10 cellular contexts compared by ENCODE assay signal in the genomic region with DNA sequence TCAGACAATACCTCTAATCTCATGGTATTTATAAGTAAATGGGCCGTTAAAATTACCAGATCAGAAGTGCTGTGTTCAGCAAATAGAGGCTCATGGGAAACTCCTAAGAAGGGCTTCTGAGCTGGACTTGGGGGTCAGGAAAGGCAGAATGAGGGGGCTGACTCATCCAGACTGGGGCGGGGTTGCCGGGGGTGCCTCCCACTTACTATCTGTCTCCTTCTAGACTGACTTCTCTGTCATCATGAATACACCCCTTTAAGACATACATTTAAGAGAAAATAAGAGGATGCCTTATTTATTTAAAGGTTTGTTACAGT.
A peak's percentile ranks its signal among the peaks of the same experiment; 100 is the strongest.
DNase-seq lines count a peak whose midpoint lies in the region; ATAC-seq and TF ChIP-seq lines count a peak whose summit lies in the region.
"Had no signal": no experiment of that assay in that cellular context is flagged by ENCODE, and none has a peak within 500 bp of the region (broad histone marks: within the 10 kb centered on the region; RNA-seq: fewer than 3 reads in every experiment).

No MANE protein-coding gene starts in this region.

- peaks cover 13% of the 10 kb centered on the region for H3K4me1 Mint-ChIP-seq in activated naive CD4-positive, alpha-beta T cell treated with anti-CD3 and anti-CD28 coated beads for 36 hours (ENCODE audit: low read depth)

- peak; percentile 6 for ATAC-seq in left lung
- ATAC-seq: stimulated activated memory B cell treated with anti-CD40 and anti-IgM and Interleukin-4, amounts not matched to agents 10 μg/mL and 1 μg/mL and 100 μg/mL, for 72 hours had no signal

- peaks cover 6% of the 10 kb centered on the region for H3K27me3 Mint-ChIP-seq in activated naive CD4-positive, alpha-beta T cell treated with anti-CD3 and anti-CD28 coated beads for 36 hours (ENCODE audit: low read depth)

- no peak overlapping the region for H3K9ac ChIP-seq in HUES6 (ENCODE audit: low read length)

- H3K36me3 Mint-ChIP-seq in activated naive CD4-positive, alpha-beta T cell treated with anti-CD3 and anti-CD28 coated beads for 36 hours (ENCODE audit: low read depth): no peaks in the 10 kb centered on the region
- H3K36me3 Mint-ChIP-seq: stimulated activated memory B cell treated with anti-CD40 and anti-IgM and Interleukin-4, amounts not matched to agents 10 μg/mL and 1 μg/mL and 100 μg/mL, for 72 hours had no signal

- intact Hi-C loops in left lung (cut with DNase I): no loop called here
- intact Hi-C loops in stomach (cut with DNase I; ENCODE audit: low total_unique reads): no loop called here
- intact Hi-C loops in activated naive CD4-positive, alpha-beta T cell treated with anti-CD3 and anti-CD28 coated beads for 36 hours (cut with micrococcal nuclease): no loop called here

- peaks cover 16% of the 10 kb centered on the region for H3K9me3 ChIP-seq in HUES6 (ENCODE audit: control insufficient read depth, insufficient read depth, low read depth, low read length)
- H3K9me3 ChIP-seq in left lung: no peaks in the 10 kb centered on the region
- H3K9me3 ChIP-seq in stomach: peaks cover 0 to 7% (median 0%) of the 10 kb centered on the region in 4 donors

- no peak for TF ChIP-seq CTCF in left lung (IDR thresholded peaks at IDR 0.05)
- no peak for TF ChIP-seq CTCF in stomach (IDR thresholded peaks at IDR 0.05)

- peak overlapping the region; percentile 58; the same call in 1 of the 2 replicates for H3K27ac ChIP-seq in HUES6 (ENCODE audit: low read depth, low read length)
- H3K27ac ChIP-seq in left lung: peak overlapping the region; percentile 83 to 91
- H3K27ac ChIP-seq in stomach: peak overlapping the region in 4 of 5 donors; percentile 87 to 93 (median 92)

- peak; percentile 86 for DNase-seq in amniotic epithelial cell (ENCODE audit: low read depth)
- DNase-seq in left lung: no peak
- DNase-seq in stomach: no peak
- no peak for DNase-seq in DMS 273 treated with DMSO at 0.1 percent for 48 hours (lab: John Stamatoyannopoulos, UW)
- no peak for DNase-seq in activated CD4-positive, alpha-beta T cell treated with anti-CD3 and anti-CD28 coated beads, Interleukin-2, amount 50 U/mL, for 4 hours
- DNase-seq in activated naive CD4-positive, alpha-beta T cell treated with anti-CD3 and anti-CD28 coated beads for 36 hours: no peak
- DNase-seq: NCI-H2227 treated with DMSO at 0.1 percent for 48 hours had no signal

- CTCF ChIA-PET in activated naive CD4-positive, alpha-beta T cell treated with anti-CD3 and anti-CD28 coated beads for 36 hours (lab: Charles Lee): no interaction called here

- no peak overlapping the region for H3K27ac Mint-ChIP-seq in activated naive CD4-positive, alpha-beta T cell treated with anti-CD3 and anti-CD28 coated beads for 36 hours
- H3K27ac Mint-ChIP-seq: stimulated activated memory B cell treated with anti-CD40 and anti-IgM and Interleukin-4, amounts not matched to agents 10 μg/mL and 1 μg/mL and 100 μg/mL, for 72 hours had no signal

- no peak for TF ChIP-seq EP300 in stomach (IDR thresholded peaks at IDR 0.05)

- H3K4me1 ChIP-seq in HUES6 (ENCODE audit: control insufficient read depth, insufficient read depth, low read length) (peaks cover 27% of the 10 kb centered on the region), left lung (peaks cover 24 to 33% of the 10 kb centered on the region in 2 donors), stomach (peaks cover 36 to 57% (median 46%) of the 10 kb centered on the region in 4 donors)

- no peak overlapping the region for H3K4me3 ChIP-seq in HUES6 (ENCODE audit: low read depth, low read length)
- H3K4me3 ChIP-seq in left lung: no peak overlapping the region
- H3K4me3 ChIP-seq in stomach: no peak overlapping the region
- H3K4me3 ChIP-seq: skin epidermis had no signal

- no peak for TF ChIP-seq POLR2A in stomach (IDR thresholded peaks at IDR 0.05)

- 61 to 74% (median 70%) methylated on average over 3 of the region's 3 CpGs for WGBS in stomach, 5 donors

- H3K4me3 Mint-ChIP-seq in activated naive CD4-positive, alpha-beta T cell treated with anti-CD3 and anti-CD28 coated beads for 36 hours: no peak overlapping the region
- H3K4me3 Mint-ChIP-seq: stimulated activated memory B cell treated with anti-CD40 and anti-IgM and Interleukin-4, amounts not matched to agents 10 μg/mL and 1 μg/mL and 100 μg/mL, for 72 hours had no signal

- no peaks in the 10 kb centered on the region for H3K27me3 ChIP-seq in HUES6 (ENCODE audit: control insufficient read depth, insufficient read depth, low read length)
- no peaks in the 10 kb centered on the region for H3K27me3 ChIP-seq in left lung
- H3K27me3 ChIP-seq in stomach: no peaks in the 10 kb centered on the region

- peaks cover 2% of the 10 kb centered on the region for H3K9me3 Mint-ChIP-seq in activated naive CD4-positive, alpha-beta T cell treated with anti-CD3 and anti-CD28 coated beads for 36 hours

- H3K36me3 ChIP-seq in HUES6 (ENCODE audit: control insufficient read depth, insufficient read depth, low read length): no peaks in the 10 kb centered on the region
- H3K36me3 ChIP-seq in left lung: no peaks in the 10 kb centered on the region
- H3K36me3 ChIP-seq in stomach: no peaks in the 10 kb centered on the region
